ENCODE assay signal across 1 cellular context in genomic region chr22:43957871-43958270, GRCh38.
TF ChIP-seq lines count a peak whose summit lies in the region.

No MANE protein-coding gene starts in this region.

TF ChIP-seq in IMR-90, 13 proteins besides CTCF, POLR2A, EP300 and RAD21 (continued from another document):
- TF ChIP-seq MAZ (IDR thresholded peaks at IDR 0.05; ENCODE audit: borderline replicate concordance, low read depth, low read length): no peak
- TF ChIP-seq RFX5 (IDR thresholded peaks at IDR 0.05; ENCODE audit: low read depth, low read length): no peak
- no peak for TF ChIP-seq USF2 (IDR thresholded peaks at IDR 0.05; ENCODE audit: low read depth, low read length)
- no peak for TF ChIP-seq BHLHE40 (IDR thresholded peaks at IDR 0.05; ENCODE audit: low read depth, low read length)
- TF ChIP-seq SMC3 (IDR thresholded peaks at IDR 0.05; ENCODE audit: low read depth, low read length): no peak
- TF ChIP-seq NFE2L2 (IDR thresholded peaks at IDR 0.05; ENCODE audit: low read depth, low read length): no peak
- no peak for TF ChIP-seq CEBPB (IDR thresholded peaks at IDR 0.05; ENCODE audit: low read depth, low read length)
- no peak for TF ChIP-seq ELK1 (IDR thresholded peaks at IDR 0.05; ENCODE audit: borderline replicate concordance, low read depth, low read length)
- TF ChIP-seq RCOR1 (IDR thresholded peaks at IDR 0.05; ENCODE audit: insufficient replicate concordance, low read length): no peak
- TF ChIP-seq MXI1 (IDR thresholded peaks at IDR 0.05; ENCODE audit: borderline replicate concordance, low read depth, low read length): no peak
- TF ChIP-seq CHD1 (IDR thresholded peaks at IDR 0.05; ENCODE audit: low read depth, low read length): no peak
